8 cellular contexts compared by ENCODE assay signal in genomic region chr11:926341-926916, GRCh38. TPM values are rescaled to one million over a fixed set of nuclear protein-coding genes. Genes with fewer than 3 reads are reported as not detected.
A peak's percentile ranks its signal among the peaks of the same experiment; 100 is the strongest.
DNase-seq lines count a peak whose midpoint lies in the region; ATAC-seq and TF ChIP-seq lines count a peak whose summit lies in the region.

No MANE protein-coding gene starts in this region.

- H3K27me3 ChIP-seq in adrenal gland (no peaks in the 10 kb centered on the region), right cardiac atrium (ENCODE audit: control insufficient read depth, insufficient read depth) (no peaks in the 10 kb centered on the region)

- no peaks in the 10 kb centered on the region for H3K9me3 ChIP-seq in adrenal gland (replicated peaks in 1 of 3)
- no peaks in the 10 kb centered on the region for H3K9me3 ChIP-seq in right cardiac atrium (ENCODE audit: control insufficient read depth, low read length)

- peak in 1 of 2 donors; percentile 38 for TF ChIP-seq POLR2A in adrenal gland (IDR thresholded peaks at IDR 0.05)

- H3K4me1 ChIP-seq in adrenal gland (replicated peaks in 1 of 2) (peaks cover 4 to 43% of the 10 kb centered on the region in 2 donors), right cardiac atrium (ENCODE audit: control insufficient read depth, insufficient read depth, low read length) (peaks cover 6% of the 10 kb centered on the region)

- H3K27ac ChIP-seq in adrenal gland = peak overlapping the region in 4 of 5 donors; percentile 76 to 98 (median 90)
- peak overlapping the region; percentile 71 for H3K27ac ChIP-seq in right cardiac atrium (ENCODE audit: low read length)

- ATAC-seq in right cardiac atrium (peak; percentile 20 to 70), GM21528 (IDR thresholded peaks at IDR 0.05; ENCODE audit: low FRiP score, unreplicated experiment) (no peak), HG03442 (IDR thresholded peaks at IDR 0.05; ENCODE audit: unreplicated experiment) (no peak)

- no peaks in the 10 kb centered on the region for H3K36me3 ChIP-seq in adrenal gland (replicated peaks in 1 of 2)

- DNase-seq in COLO668 (lab: John Stamatoyannopoulos, UW; ENCODE audit: unreplicated experiment) (peak; percentile 2), HuH-7.5 (ENCODE audit: low spot score) (peak; percentile 77), adrenal gland (peak; percentile 52 to 91 (median 65)), right cardiac atrium (peak; percentile 66 to 82 (median 74)), retina (peak; percentile 72), inferior parietal cortex (ENCODE audit: extremely low spot score) (no peak)

- peak overlapping the region in 2 of 4 donors; percentile 70 to 95 for H3K4me3 ChIP-seq in adrenal gland
- peak overlapping the region; percentile 98 for H3K4me3 ChIP-seq in right cardiac atrium (ENCODE audit: low read length)

- intact Hi-C loops in adrenal gland (cut with DNase I) = no loop called here
- intact Hi-C loops in right cardiac atrium (cut with DNase I) = loop anchor here in 1 of 4 donors (5.0 to 10.0 kb wide), 2 partner anchors 41 to 118 kb away; no protein-coding TSS in a partner anchor

- 1 to 6% (median 3%) methylated on average over 20 to 26 of the region's 26 CpGs for WGBS in adrenal gland, 4 donors
- WGBS in right cardiac atrium = 2% methylated on average over 26 of the region's 26 CpGs

- no peak for TF ChIP-seq CTCF in adrenal gland (IDR thresholded peaks at IDR 0.05)

RNA-seq across cellular contexts. Expression of gene AP2A2, which starts 0.8 kb away (rescaled TPM):
- total RNA-seq in adrenal gland (100 to 1,000 TPM in 3 of 8 donors, 10 to 100 TPM in 5; 38.5 to 115 (median 79.1) TPM), right cardiac atrium (10 to 100 TPM; 45.8 to 55.0 (median 51.9) TPM)
- polyA plus RNA-seq in adrenal gland (10 to 100 TPM; 28.6 to 98.5 (median 71.4) TPM), right cardiac atrium (22.4 TPM)

RNA-seq across cellular contexts. Expression of gene CHID1, which starts 15.8 kb away (rescaled TPM):
- 100 to 1,000 TPM in 5 of 8 donors, 10 to 100 TPM in 3; 93.1 to 220 (median 110) TPM for total RNA-seq in adrenal gland
- polyA plus RNA-seq in adrenal gland = 10 to 100 TPM; 39.2 to 60.1 (median 56.3) TPM
- 10 to 100 TPM; 60.1 to 70.5 (median 65.8) TPM for total RNA-seq in right cardiac atrium
- polyA plus RNA-seq in right cardiac atrium = 48.9 TPM

Comparison
In these comparisons a context has a peak if more than half of its experiments do, and no peak if none do; other contexts are left out.
1. ATAC-seq: peak in right cardiac atrium (2 of 2); none in GM21528 (single experiment) and HG03442 (single experiment).